Comparison of ENCODE assay signal across 22 cellular contexts in genomic region chr10:93773705-93774104, GRCh38. TPM values are rescaled to one million over a fixed set of nuclear protein-coding genes. Genes with fewer than 3 reads are reported as not detected.
DNase-seq lines count a peak whose midpoint lies in the region; ATAC-seq and TF ChIP-seq lines count a peak whose summit lies in the region.
"Had no signal": no experiment of that assay in that cellular context is flagged by ENCODE, and none has a peak within 500 bp of the region (broad histone marks: within the 10 kb centered on the region; RNA-seq: fewer than 3 reads in every experiment).

No MANE protein-coding gene starts in this region.

- H3K9me3 Mint-ChIP-seq in stimulated activated effector memory CD8-positive, alpha-beta T cell treated with anti-CD3 and anti-CD28 coated beads, Interleukin-12 subunit alpha, Interleukin-12 subunit beta, amount 100 ng/mL, for 72 hours, result no peaks in the 10 kb centered on the region
- H3K9me3 Mint-ChIP-seq: CD8-positive, alpha-beta memory T cell; HFFc6 had no signal

- H3K27me3 ChIP-seq in liver (ENCODE audit: control insufficient read depth in 4 of 4, insufficient read depth in 4 of 4, low read length in 3 of 4) (no peaks in the 10 kb centered on the region), tibial artery (no peaks in the 10 kb centered on the region), esophagus muscularis mucosa (peaks cover 0 to 5% (median 0%) of the 10 kb centered on the region in 4 donors)

- H3K4me3 ChIP-seq in HEK293 (ENCODE audit: low read depth, low read length) (no peak overlapping the region), liver (ENCODE audit: low read depth in 1 of 3, low read length in 3 of 3) (no peak overlapping the region), tibial artery (no peak overlapping the region), esophagus muscularis mucosa (no peak overlapping the region)

- no peak for TF ChIP-seq POLR2A in esophagus muscularis mucosa (IDR thresholded peaks at IDR 0.05; ENCODE audit: low read depth)

- H3K27ac Mint-ChIP-seq in stimulated activated effector memory CD8-positive, alpha-beta T cell treated with anti-CD3 and anti-CD28 coated beads, Interleukin-12 subunit alpha, Interleukin-12 subunit beta, amount 100 ng/mL, for 72 hours, result no peak overlapping the region
- H3K27ac Mint-ChIP-seq: CD8-positive, alpha-beta memory T cell; HFFc6 had no signal

- CTCF ChIA-PET in HEK293 (lab: Yijun Ruan, JAX), result interaction anchor here (0.6 to 1.1 kb wide), 3 partner anchors 22 to 442 kb away, joined by 3 read pairs; no protein-coding TSS in a partner anchor

- H3K36me3 Mint-ChIP-seq in stimulated activated effector memory CD8-positive, alpha-beta T cell treated with anti-CD3 and anti-CD28 coated beads, Interleukin-12 subunit alpha, Interleukin-12 subunit beta, amount 100 ng/mL, for 72 hours, result no peaks in the 10 kb centered on the region
- H3K36me3 Mint-ChIP-seq: CD8-positive, alpha-beta memory T cell had no signal

- H3K9me3 ChIP-seq in HEK293 (ENCODE audit: control insufficient read depth, insufficient read depth, low read depth, low read length) (no peaks in the 10 kb centered on the region), liver (ENCODE audit: control insufficient read depth in 4 of 4, low read length in 3 of 4) (no peaks in the 10 kb centered on the region), tibial artery (no peaks in the 10 kb centered on the region), esophagus muscularis mucosa (no peaks in the 10 kb centered on the region)

- H3K9ac ChIP-seq in liver (ENCODE audit: low read depth in 1 of 2, low read length in 2 of 2), result no peak overlapping the region

- no peaks in the 10 kb centered on the region for H3K4me1 ChIP-seq in HEK293 (ENCODE audit: control insufficient read depth, insufficient read depth, low read length)
- peaks cover 11 to 66% (median 61%) of the 10 kb centered on the region in 4 donors for H3K4me1 ChIP-seq in liver (ENCODE audit: control insufficient read depth in 4 of 4, insufficient read depth in 4 of 4, low read length in 3 of 4)
- H3K4me1 ChIP-seq in tibial artery, result no peaks in the 10 kb centered on the region
- no peaks in the 10 kb centered on the region for H3K4me1 ChIP-seq in esophagus muscularis mucosa

- peak; percentile 8 for ATAC-seq in stimulated activated effector memory CD8-positive, alpha-beta T cell treated with anti-CD3 and anti-CD28 coated beads, Interleukin-12 subunit alpha, Interleukin-12 subunit beta, amount 100 ng/mL, for 72 hours

- H3K4me3 Mint-ChIP-seq in stimulated activated effector memory CD8-positive, alpha-beta T cell treated with anti-CD3 and anti-CD28 coated beads, Interleukin-12 subunit alpha, Interleukin-12 subunit beta, amount 100 ng/mL, for 72 hours, result no peak overlapping the region
- H3K4me3 Mint-ChIP-seq: CD8-positive, alpha-beta memory T cell; HFFc6 had no signal

- WGBS in liver, result 29% methylated on average over 4 of the region's 4 CpGs
- WGBS in esophagus muscularis mucosa, result 61% methylated on average over 4 of the region's 4 CpGs

- POLR2A ChIA-PET in HEK293 (lab: Yijun Ruan, JAX), result no interaction called here

- TF ChIP-seq RAD21 in liver (IDR thresholded peaks at IDR 0.05), result no peak

- no peak for TF ChIP-seq EP300 in esophagus muscularis mucosa (IDR thresholded peaks at IDR 0.05)

- H3K27ac ChIP-seq in HEK293 (ENCODE audit: extremely low read depth, low read depth, low read length) (no peak overlapping the region), caudate nucleus (ENCODE audit: low read depth, low read length) (peak overlapping the region; percentile 71), liver (ENCODE audit: low read depth in 1 of 2, low read length in 2 of 2) (peak overlapping the region; percentile 77 to 86), tibial artery (no peak overlapping the region), esophagus muscularis mucosa (replicated peaks in 1 of 4) (no peak overlapping the region)
- H3K27ac ChIP-seq: C4-2B, HL-60 had no signal

- no peaks in the 10 kb centered on the region for H3K36me3 ChIP-seq in HEK293 (ENCODE audit: control insufficient read depth in 2 of 2, insufficient read depth in 1 of 2, low read length in 2 of 2)
- no peaks in the 10 kb centered on the region for H3K36me3 ChIP-seq in liver (ENCODE audit: control insufficient read depth in 4 of 4, insufficient read depth in 3 of 4, low read depth in 1 of 4, low read length in 3 of 4)
- H3K36me3 ChIP-seq in tibial artery, result no peaks in the 10 kb centered on the region
- H3K36me3 ChIP-seq in esophagus muscularis mucosa, result no peaks in the 10 kb centered on the region

- TF ChIP-seq CTCF in HEK293 (tag by site-specific recombination; IDR thresholded peaks at IDR 0.05), result no peak
- no peak for TF ChIP-seq CTCF in liver (IDR thresholded peaks at IDR 0.05; ENCODE audit: low read depth, low read length, missing input control)
- no peak for TF ChIP-seq CTCF in tibial artery (IDR thresholded peaks at IDR 0.05)
- TF ChIP-seq CTCF in esophagus muscularis mucosa (IDR thresholded peaks at IDR 0.05), result no peak

- H3K4me1 Mint-ChIP-seq in stimulated activated effector memory CD8-positive, alpha-beta T cell treated with anti-CD3 and anti-CD28 coated beads, Interleukin-12 subunit alpha, Interleukin-12 subunit beta, amount 100 ng/mL, for 72 hours, result no peaks in the 10 kb centered on the region
- H3K4me1 Mint-ChIP-seq: CD8-positive, alpha-beta memory T cell had no signal

- intact Hi-C loops in tibial artery (cut with DNase I; ENCODE audit: low total_unique reads) (no loop called here), esophagus muscularis mucosa (cut with DNase I) (no loop called here)

- peak in 1 of 61 donors; percentile 35 for DNase-seq in caudate nucleus (lab: John Stamatoyannopoulos, UW)
- DNase-seq in stimulated activated effector memory CD8-positive, alpha-beta T cell treated with anti-CD3 and anti-CD28 coated beads, Interleukin-12 subunit alpha, Interleukin-12 subunit beta, amount 100 ng/mL, for 72 hours (ENCODE audit: low spot score in 2 of 2), result no peak
- DNase-seq in RPMI8226, result no peak
- no peak for DNase-seq in tibial artery
- DNase-seq in HPDE6-E6E7 (ENCODE audit: extremely low spot score), result no peak
- no peak for DNase-seq in esophagus muscularis mucosa (ENCODE audit: extremely low spot score)
- DNase-seq: Calu3; CD8-positive, alpha-beta memory T cell; DMS153; H7; HFFc6; KG1; NCI-H2029; NCI-H2171 treated with DMSO at 0.1 percent for 48 hours; NCI-H524 treated with DMSO at 0.1 percent for 48 hours; OCI-M1; Right ventricle myocardium superior had no signal

TF ChIP-seq in HEK293, 187 proteins besides CTCF, POLR2A, EP300 and RAD21 (continues in another document):
- TF ChIP-seq ZNF707 (tag by site-specific recombination; IDR thresholded peaks at IDR 0.05) (no peak), ZNF704 (tag by site-specific recombination; IDR thresholded peaks at IDR 0.05) (no peak)
- TF ChIP-seq, protein P1, sequence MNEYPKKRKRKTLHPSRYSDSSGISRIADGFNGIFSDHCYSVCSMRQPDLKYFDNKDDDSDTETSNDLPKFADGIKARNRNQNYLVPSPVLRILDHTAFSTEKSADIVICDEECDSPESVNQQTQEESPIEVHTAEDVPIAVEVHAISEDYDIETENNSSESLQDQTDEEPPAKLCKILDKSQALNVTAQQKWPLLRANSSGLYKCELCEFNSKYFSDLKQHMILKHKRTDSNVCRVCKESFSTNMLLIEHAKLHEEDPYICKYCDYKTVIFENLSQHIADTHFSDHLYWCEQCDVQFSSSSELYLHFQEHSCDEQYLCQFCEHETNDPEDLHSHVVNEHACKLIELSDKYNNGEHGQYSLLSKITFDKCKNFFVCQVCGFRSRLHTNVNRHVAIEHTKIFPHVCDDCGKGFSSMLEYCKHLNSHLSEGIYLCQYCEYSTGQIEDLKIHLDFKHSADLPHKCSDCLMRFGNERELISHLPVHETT (tag by site-specific recombination; IDR thresholded peaks at IDR 0.05), result no peak

TF ChIP-seq in liver, 16 proteins besides CTCF, POLR2A, EP300 and RAD21 (continues in another document):
- peak; percentile 99 for TF ChIP-seq HNF4A (conservative IDR thresholded peaks at IDR 0.05)
- TF ChIP-seq NR2F2 (IDR thresholded peaks at IDR 0.05), result no peak
- peak; percentile 95 for TF ChIP-seq SP1 (IDR thresholded peaks at IDR 0.05)
- TF ChIP-seq HNF4G (IDR thresholded peaks at IDR 0.05), result peak; percentile 88
- peak; percentile 72 for TF ChIP-seq ZBTB33 (IDR thresholded peaks at IDR 0.05)
- TF ChIP-seq, protein P2, sequence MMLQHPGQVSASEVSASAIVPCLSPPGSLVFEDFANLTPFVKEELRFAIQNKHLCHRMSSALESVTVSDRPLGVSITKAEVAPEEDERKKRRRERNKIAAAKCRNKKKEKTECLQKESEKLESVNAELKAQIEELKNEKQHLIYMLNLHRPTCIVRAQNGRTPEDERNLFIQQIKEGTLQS (IDR thresholded peaks at IDR 0.05), result no peak
- TF ChIP-seq TAF1 (conservative IDR thresholded peaks at IDR 0.05), result no peak
- peak; percentile 96 to 98 for TF ChIP-seq RXRA (IDR thresholded peaks at IDR 0.05)
- TF ChIP-seq EGR1 (IDR thresholded peaks at IDR 0.05; ENCODE audit: low read depth in 2 of 2), result peak in 1 of 2 donors; percentile 26

RNA-seq across cellular contexts. Expression of gene LGI1, which starts 16.0 kb away (rescaled TPM):
- total RNA-seq in liver (1 to 10 TPM in 1 of 2 donors, not detected in 1; 1.2 TPM), esophagus muscularis mucosa (under 1 TPM in 3 of 4 donors, not detected in 1; 0.17 to 0.69 (median 0.32) TPM)
- polyA plus RNA-seq in liver, result 1 to 10 TPM in 1 of 2 donors, under 1 TPM in 1; 0.28 to 1.1 TPM
- total RNA-seq: Calu3; CD8-positive, alpha-beta memory T cell; HFFc6; SK-MEL-5 had no signal
- polyA plus RNA-seq: CD8-positive, alpha-beta memory T cell had no signal

Comparison
In these comparisons a context has a peak if more than half of its experiments do, and no peak if none do; other contexts are left out.
1. H3K27ac ChIP-seq: peak in caudate nucleus (single experiment) and liver (2 of 2); none in HEK293 (single experiment), tibial artery (0 of 2) and esophagus muscularis mucosa (0 of 4).